ENCODE assay signal across 21 cellular contexts in the genomic region with DNA sequence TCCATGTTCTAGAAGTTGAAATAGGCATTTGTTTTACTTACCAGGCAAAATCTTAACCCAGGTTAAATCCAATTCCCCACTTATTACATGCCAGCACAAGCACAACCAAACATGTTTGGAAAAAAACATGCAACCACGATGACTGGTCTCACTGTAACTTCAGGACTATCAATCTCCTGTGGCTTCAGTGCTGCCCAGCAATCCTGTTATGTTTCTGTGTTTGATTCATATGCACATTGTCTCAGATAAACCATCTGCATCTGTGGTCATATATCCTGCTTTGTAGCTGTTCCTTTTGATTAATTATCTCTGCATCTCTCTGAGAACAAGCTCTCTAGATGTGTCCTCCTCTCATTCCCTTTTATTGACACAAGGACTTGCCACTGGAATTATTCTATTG. TPM values are rescaled to one million over a fixed set of nuclear protein-coding genes. Genes with fewer than 3 reads are reported as not detected.
"Had no signal": no experiment of that assay in that cellular context is flagged by ENCODE, and none has a peak within 500 bp of the region (broad histone marks: within the 10 kb centered on the region; RNA-seq: fewer than 3 reads in every experiment).

No MANE protein-coding gene starts in this region.

- H3K27me3 ChIP-seq: esophagus muscularis mucosa had no signal

- H3K36me3 ChIP-seq: esophagus muscularis mucosa, tibial artery had no signal

- H3K9me3 ChIP-seq: esophagus muscularis mucosa, tibial artery had no signal

- FAIRE-seq: frontal cortex had no signal

- H3K4me3 ChIP-seq: esophagus muscularis mucosa, tibial artery had no signal

- H3K27ac ChIP-seq: esophagus muscularis mucosa, tibial artery had no signal

- H3K4me1 ChIP-seq: esophagus muscularis mucosa, tibial artery had no signal

- DNase-seq: activated CD4-positive, alpha-beta T cell treated with anti-CD3 and anti-CD28 coated beads, Interleukin-2, amount 50 U/mL, for 1 hour; activated CD8-positive, alpha-beta memory T cell treated with anti-CD3 and anti-CD28 coated beads, Interleukin-2, amount 50 U/mL, for 4 hours; activated naive CD4-positive, alpha-beta T cell treated with anti-CD3 and anti-CD28 coated beads for 36 hours; activated T-cell treated with anti-CD3 and anti-CD28 coated beads, Interleukin-2, amount 50 U/mL, for 4 hours; aorta; cerebellar nuclear complex; effector CD4-positive, alpha-beta T cell; left ventricle myocardium superior; occipital lobe; retina; stimulated activated CD4-positive, alpha-beta T cell treated with anti-CD3 and anti-CD28 coated beads, Interleukin-12 subunit alpha, Interleukin-12 subunit beta, amount 100 ng/mL, for 4 hours; stimulated activated CD4-positive, alpha-beta T cell treated with anti-CD3 and anti-CD28 coated beads, Interleukin-1b, Interleukin-23, amount 100 ng/mL, for 48 hours; stimulated activated CD8-positive, alpha-beta memory T cell treated with anti-CD3 and anti-CD28 coated beads, Interleukin-4, amount 100 ng/mL, for 48 hours; stimulated activated naive CD4-positive, alpha-beta T cell; T-cell; tibial artery had no signal

RNA-seq across cellular contexts. Expression of a gene that starts 40.8 kb away (rescaled TPM):
- total RNA-seq: activated naive CD4-positive, alpha-beta T cell treated with anti-CD3 and anti-CD28 coated beads for 36 hours; activated T-cell treated with anti-CD3 and anti-CD28 coated beads, Interleukin-2, amount 50 U/mL, for 4 hours; mononuclear cell; posterior vena cava; subcutaneous adipose tissue had no signal
- polyA plus RNA-seq: aorta had no signal
